8 cellular contexts compared by ENCODE assay signal in genomic region chr17:64985905-64986720, GRCh38.
DNase-seq lines count a peak whose midpoint lies in the region; ATAC-seq and TF ChIP-seq lines count a peak whose summit lies in the region.
"Not testable (repeated sequence)": the region's sequence is repeated elsewhere in the genome, so short reads cannot be mapped to it uniquely, and the experiment has no call there.

No MANE protein-coding gene starts in this region.

- peaks cover 30% of the 10 kb centered on the region for H3K4me1 ChIP-seq in Loucy (ENCODE audit: insufficient read depth, low read length, poor library complexity, severe bottlenecking)
- H3K4me1 ChIP-seq in left lung = peaks cover 9 to 42% of the 10 kb centered on the region in 2 donors

- H3K27me3 ChIP-seq in Loucy (ENCODE audit: insufficient read depth, low read length, poor library complexity, severe bottlenecking); left lung: not testable (repeated sequence)

- TF ChIP-seq CTCF in 22Rv1 (IDR thresholded peaks at IDR 0.05); Loucy (conservative IDR thresholded peaks at IDR 0.05; ENCODE audit: low read length); left lung (IDR thresholded peaks at IDR 0.05): not testable (repeated sequence)

- H3K9me2 ChIP-seq in Loucy (replicated peaks; ENCODE audit: low read depth, low read length) = not testable (repeated sequence)

- H3K9me3 Mint-ChIP-seq in activated naive CD8-positive, alpha-beta T cell treated with anti-CD3 and anti-CD28 coated beads, Interleukin-2, amount 50 U/mL, for 24 hours = not testable (repeated sequence)

- peak overlapping the region; percentile 68 for H3K4me2 ChIP-seq in Loucy (ENCODE audit: low read depth, low read length, poor library complexity, severe bottlenecking)

- not testable (repeated sequence) for H3K79me2 ChIP-seq in Loucy (ENCODE audit: insufficient read depth, low read length)

- H3K27me3 Mint-ChIP-seq in activated naive CD8-positive, alpha-beta T cell treated with anti-CD3 and anti-CD28 coated beads, Interleukin-2, amount 50 U/mL, for 24 hours = not testable (repeated sequence)

- peak; percentile 89 for ATAC-seq in GM18907 (IDR thresholded peaks at IDR 0.05; ENCODE audit: unreplicated experiment)
- ATAC-seq in HG02798 (IDR thresholded peaks at IDR 0.05; ENCODE audit: poor library complexity, unreplicated experiment) = peak; percentile 87
- ATAC-seq in activated naive CD8-positive, alpha-beta T cell treated with anti-CD3 and anti-CD28 coated beads, Interleukin-2, amount 50 U/mL, for 24 hours = peak; percentile 84
- peak; percentile 69 for ATAC-seq in left lung

- H3K36me3 ChIP-seq in Loucy (ENCODE audit: insufficient read depth, low read length); left lung: not testable (repeated sequence)

- H3K4me3 ChIP-seq in Loucy (ENCODE audit: low read length, poor library complexity, severe bottlenecking) = peak overlapping the region; percentile 47
- peak overlapping the region in 1 of 2 donors; percentile 4 for H3K4me3 ChIP-seq in left lung

- not testable (repeated sequence) for H3K9me3 ChIP-seq in Loucy (ENCODE audit: insufficient read depth, low read depth, low read length); left lung

- H3K9ac ChIP-seq in Loucy (ENCODE audit: low read depth, low read length, poor library complexity, severe bottlenecking) = peak overlapping the region; percentile 28

- H3K4me3 Mint-ChIP-seq in activated naive CD8-positive, alpha-beta T cell treated with anti-CD3 and anti-CD28 coated beads, Interleukin-2, amount 50 U/mL, for 24 hours = peak overlapping the region; percentile 85

- peak overlapping the region; percentile 100 for H3K27ac Mint-ChIP-seq in activated naive CD8-positive, alpha-beta T cell treated with anti-CD3 and anti-CD28 coated beads, Interleukin-2, amount 50 U/mL, for 24 hours

- H3K36me3 Mint-ChIP-seq in activated naive CD8-positive, alpha-beta T cell treated with anti-CD3 and anti-CD28 coated beads, Interleukin-2, amount 50 U/mL, for 24 hours (ENCODE audit: low read depth) = not testable (repeated sequence)

- H3K27ac ChIP-seq in 22Rv1 (peak overlapping the region; percentile 47), left lung (peak overlapping the region; percentile 90 to 99)

- H2AFZ ChIP-seq in Loucy (ENCODE audit: low read length) = peak overlapping the region; percentile 70

- H4K20me1 ChIP-seq in Loucy (ENCODE audit: insufficient read depth, low read length, poor library complexity, severe bottlenecking) = not testable (repeated sequence)

- not testable (repeated sequence) for H3F3A ChIP-seq in Loucy (ENCODE audit: low read depth)

- DNase-seq in activated CD4-positive, CD25-positive, alpha-beta regulatory T cell treated with anti-CD3 and anti-CD28 coated beads, Interleukin-2, amount 50 U/mL, for 72 hours = peak; percentile 49
- peak; percentile 62 for DNase-seq in activated naive CD8-positive, alpha-beta T cell treated with anti-CD3 and anti-CD28 coated beads, Interleukin-2, amount 50 U/mL, for 24 hours
- DNase-seq in left lung = peak in 1 of 2 donors; percentile 76
- DNase-seq in stimulated activated CD4-positive, alpha-beta T cell treated with anti-CD3 and anti-CD28 coated beads, Interleukin-1b, Interleukin-23, amount 100 ng/mL, for 1 hour (ENCODE audit: low read depth in 2 of 2) = peak; percentile 21 to 34

- intact Hi-C loops in left lung (cut with DNase I) = not testable (repeated sequence)

- peaks cover 72% of the 10 kb centered on the region for H3K4me1 Mint-ChIP-seq in activated naive CD8-positive, alpha-beta T cell treated with anti-CD3 and anti-CD28 coated beads, Interleukin-2, amount 50 U/mL, for 24 hours
